ENCODE assay signal across 18 cellular contexts in the genomic region with DNA sequence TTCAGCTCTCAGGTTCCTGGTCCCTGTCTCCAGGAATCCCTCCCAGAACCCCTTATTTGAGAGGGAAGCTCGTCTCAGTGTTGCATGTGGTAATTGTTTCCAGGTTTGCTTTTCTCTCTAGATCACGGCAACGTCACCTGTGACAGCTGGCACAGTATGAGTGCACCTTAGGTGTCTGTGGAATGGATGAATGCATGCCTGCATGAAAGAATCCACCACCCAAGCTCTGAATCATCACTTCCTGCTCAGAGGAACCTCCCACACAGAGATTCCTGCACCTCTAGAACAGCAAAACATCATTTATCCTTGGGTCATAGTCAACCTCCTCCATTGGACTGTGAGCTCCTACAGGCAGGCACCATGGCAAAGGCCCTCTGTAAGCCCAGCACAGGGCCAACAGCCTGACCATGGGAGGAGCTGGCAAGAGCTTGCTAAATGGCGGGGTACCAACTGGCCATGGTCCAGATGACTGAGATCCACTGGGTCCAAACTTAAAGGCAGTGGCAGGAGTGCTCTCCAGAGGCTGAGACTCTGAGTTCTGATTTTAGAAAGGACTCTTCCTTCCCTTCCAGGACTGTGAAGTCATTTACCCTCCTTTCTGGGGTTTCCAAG.
DNase-seq lines count a peak whose midpoint lies in the region; ATAC-seq and TF ChIP-seq lines count a peak whose summit lies in the region.
"Had no signal": no experiment of that assay in that cellular context is flagged by ENCODE, and none has a peak within 500 bp of the region (broad histone marks: within the 10 kb centered on the region; RNA-seq: fewer than 3 reads in every experiment).

No MANE protein-coding gene starts in this region.

- no peaks in the 10 kb centered on the region for H4K20me1 ChIP-seq in smooth muscle cell (ENCODE audit: low read depth)

- DNase-seq in natural killer cell treated with Interleukin-12 subunit alpha and Interleukin-12 subunit beta and Interleukin-15 and Interleukin-18, amount 100 ng/mL, for 72 hours (ENCODE audit: low spot score) = peak; percentile 48
- DNase-seq in natural killer cell (no peak), heart left ventricle (peak in 1 of 5 donors; percentile 58), smooth muscle cell (lab: John Stamatoyannopoulos, UW; ENCODE audit: unreplicated experiment) (no peak), mucosa of descending colon (no peak)
- no peak for DNase-seq in activated T-helper 1 cell treated with anti-CD3 and anti-CD28 coated beads, Interleukin-12 subunit alpha, Interleukin-12 subunit beta, Interleukin-2, Interleukin-4 antibody, amounts not matched to agents 30 ng/mL and 10 ng/mL and 1 ng/mL, durations not matched to agents 14 hours and 24 hours and 36 hours (ENCODE audit: low spot score)
- DNase-seq in stimulated activated naive CD8-positive, alpha-beta T cell treated with anti-CD3 and anti-CD28 coated beads, Interleukin-15, Interleukin-2, amounts not matched to agents 100 U/mL and 50 U/mL, for 24 hours = no peak
- DNase-seq: HFFc6, Karpas-422, mesenchymal stem cell, NCI-H1092 treated with DMSO at 0.1 percent for 48 hours, NCI-H526 treated with DMSO at 0.1 percent for 48 hours, OCI-M1 had no signal

- no peaks in the 10 kb centered on the region for H3K79me2 ChIP-seq in smooth muscle cell (ENCODE audit: low read depth)

- H3K9ac ChIP-seq in smooth muscle cell (ENCODE audit: low read depth) = no peak overlapping the region

- H3K4me3 ChIP-seq in heart left ventricle (no peak overlapping the region), smooth muscle cell (no peak overlapping the region), mucosa of descending colon (no peak overlapping the region)
- H3K4me3 ChIP-seq: cardiac muscle cell, SJSA1, thoracic aorta had no signal

- no peaks in the 10 kb centered on the region for H3K36me3 Mint-ChIP-seq in natural killer cell treated with Interleukin-12 subunit alpha and Interleukin-12 subunit beta and Interleukin-15 and Interleukin-18, amount 100 ng/mL, for 72 hours
- H3K36me3 Mint-ChIP-seq in natural killer cell = no peaks in the 10 kb centered on the region
- H3K36me3 Mint-ChIP-seq in activated T-helper 1 cell treated with anti-CD3 and anti-CD28 coated beads, Interleukin-12 subunit alpha, Interleukin-12 subunit beta, Interleukin-2, Interleukin-4 antibody, amounts not matched to agents 30 ng/mL and 10 ng/mL and 1 ng/mL, durations not matched to agents 14 hours and 24 hours and 36 hours (ENCODE audit: low read depth) = no peaks in the 10 kb centered on the region

- no peak overlapping the region for H3K27ac Mint-ChIP-seq in natural killer cell treated with Interleukin-12 subunit alpha and Interleukin-12 subunit beta and Interleukin-15 and Interleukin-18, amount 100 ng/mL, for 72 hours
- no peak overlapping the region for H3K27ac Mint-ChIP-seq in natural killer cell
- peak overlapping the region; percentile 26 for H3K27ac Mint-ChIP-seq in activated T-helper 1 cell treated with anti-CD3 and anti-CD28 coated beads, Interleukin-12 subunit alpha, Interleukin-12 subunit beta, Interleukin-2, Interleukin-4 antibody, amounts not matched to agents 30 ng/mL and 10 ng/mL and 1 ng/mL, durations not matched to agents 14 hours and 24 hours and 36 hours
- H3K27ac Mint-ChIP-seq: HFFc6, nephron had no signal

- H2AFZ ChIP-seq in smooth muscle cell (ENCODE audit: low read depth) = no peak overlapping the region

- peak; percentile 8 to 33 for ATAC-seq in natural killer cell treated with Interleukin-12 subunit alpha and Interleukin-12 subunit beta and Interleukin-15 and Interleukin-18, amount 100 ng/mL, for 72 hours
- no peak for ATAC-seq in natural killer cell
- ATAC-seq in heart left ventricle = peak; percentile 10 to 59 (median 36)
- peak; percentile 69 for ATAC-seq in stimulated activated naive CD8-positive, alpha-beta T cell treated with anti-CD3 and anti-CD28 coated beads, Interleukin-15, Interleukin-2, amounts not matched to agents 100 U/mL and 50 U/mL, for 24 hours
- ATAC-seq in HG03439 (IDR thresholded peaks at IDR 0.05; ENCODE audit: unreplicated experiment) = no peak
- no peak for ATAC-seq in mucosa of descending colon

- WGBS in heart left ventricle, 4 donors = 89 to 95% (median 93%) methylated on average over 4 of the region's 4 CpGs
- 78% methylated on average over 4 of the region's 4 CpGs for WGBS in smooth muscle cell (ENCODE audit: low lambda C conversion rate)

- no peaks in the 10 kb centered on the region for H3K9me3 Mint-ChIP-seq in natural killer cell treated with Interleukin-12 subunit alpha and Interleukin-12 subunit beta and Interleukin-15 and Interleukin-18, amount 100 ng/mL, for 72 hours
- no peaks in the 10 kb centered on the region for H3K9me3 Mint-ChIP-seq in natural killer cell
- no peaks in the 10 kb centered on the region for H3K9me3 Mint-ChIP-seq in activated T-helper 1 cell treated with anti-CD3 and anti-CD28 coated beads, Interleukin-12 subunit alpha, Interleukin-12 subunit beta, Interleukin-2, Interleukin-4 antibody, amounts not matched to agents 30 ng/mL and 10 ng/mL and 1 ng/mL, durations not matched to agents 14 hours and 24 hours and 36 hours

- H3K27ac ChIP-seq in heart left ventricle (no peak overlapping the region), smooth muscle cell (ENCODE audit: low read depth) (no peak overlapping the region)
- H3K27ac ChIP-seq: cardiac muscle cell, SJSA1, thoracic aorta had no signal

- H3K27me3 Mint-ChIP-seq in natural killer cell treated with Interleukin-12 subunit alpha and Interleukin-12 subunit beta and Interleukin-15 and Interleukin-18, amount 100 ng/mL, for 72 hours = peaks cover 0 to 3% of the 10 kb centered on the region in 2 donors
- peaks cover 0 to 9% of the 10 kb centered on the region in 2 donors for H3K27me3 Mint-ChIP-seq in natural killer cell (ENCODE audit: low read depth in 2 of 2)
- H3K27me3 Mint-ChIP-seq in activated T-helper 1 cell treated with anti-CD3 and anti-CD28 coated beads, Interleukin-12 subunit alpha, Interleukin-12 subunit beta, Interleukin-2, Interleukin-4 antibody, amounts not matched to agents 30 ng/mL and 10 ng/mL and 1 ng/mL, durations not matched to agents 14 hours and 24 hours and 36 hours (ENCODE audit: insufficient read depth) = peaks cover 3% of the 10 kb centered on the region

- no peak for TF ChIP-seq POLR2A in heart left ventricle (IDR thresholded peaks at IDR 0.05)

- no peaks in the 10 kb centered on the region for H3K4me1 Mint-ChIP-seq in natural killer cell treated with Interleukin-12 subunit alpha and Interleukin-12 subunit beta and Interleukin-15 and Interleukin-18, amount 100 ng/mL, for 72 hours (ENCODE audit: low read depth in 2 of 2)
- H3K4me1 Mint-ChIP-seq in natural killer cell = no peaks in the 10 kb centered on the region
- H3K4me1 Mint-ChIP-seq in activated T-helper 1 cell treated with anti-CD3 and anti-CD28 coated beads, Interleukin-12 subunit alpha, Interleukin-12 subunit beta, Interleukin-2, Interleukin-4 antibody, amounts not matched to agents 30 ng/mL and 10 ng/mL and 1 ng/mL, durations not matched to agents 14 hours and 24 hours and 36 hours (ENCODE audit: low read depth) = peaks cover 21% of the 10 kb centered on the region

- H3K4me1 ChIP-seq in heart left ventricle = peaks cover 0 to 11% (median 0%) of the 10 kb centered on the region in 12 donors
- peaks cover 4% of the 10 kb centered on the region for H3K4me1 ChIP-seq in smooth muscle cell (ENCODE audit: low read depth)
- H3K4me1 ChIP-seq in mucosa of descending colon (ENCODE audit: low read depth) = no peaks in the 10 kb centered on the region
- H3K4me1 ChIP-seq: SJSA1 had no signal

- no peak overlapping the region for H3K4me3 Mint-ChIP-seq in natural killer cell treated with Interleukin-12 subunit alpha and Interleukin-12 subunit beta and Interleukin-15 and Interleukin-18, amount 100 ng/mL, for 72 hours
- no peak overlapping the region for H3K4me3 Mint-ChIP-seq in natural killer cell
- no peak overlapping the region for H3K4me3 Mint-ChIP-seq in activated T-helper 1 cell treated with anti-CD3 and anti-CD28 coated beads, Interleukin-12 subunit alpha, Interleukin-12 subunit beta, Interleukin-2, Interleukin-4 antibody, amounts not matched to agents 30 ng/mL and 10 ng/mL and 1 ng/mL, durations not matched to agents 14 hours and 24 hours and 36 hours
- H3K4me3 Mint-ChIP-seq: HFFc6, nephron had no signal

- peaks cover 0 to 7% (median 0%) of the 10 kb centered on the region in 12 donors for H3K9me3 ChIP-seq in heart left ventricle
- no peaks in the 10 kb centered on the region for H3K9me3 ChIP-seq in smooth muscle cell (replicated peaks; ENCODE audit: low read depth)
- no peaks in the 10 kb centered on the region for H3K9me3 ChIP-seq in mucosa of descending colon
- H3K9me3 ChIP-seq: SJSA1, thoracic aorta had no signal

- H3K36me3 ChIP-seq in heart left ventricle (peaks cover 0 to 19% (median 0%) of the 10 kb centered on the region in 9 donors), smooth muscle cell (ENCODE audit: low read depth) (no peaks in the 10 kb centered on the region), mucosa of descending colon (ENCODE audit: low read depth) (no peaks in the 10 kb centered on the region)
- H3K36me3 ChIP-seq: cardiac muscle cell, SJSA1, thoracic aorta had no signal

- no peaks in the 10 kb centered on the region for H3F3A ChIP-seq in smooth muscle cell (ENCODE audit: low read depth)

- intact Hi-C loops in natural killer cell (cut with micrococcal nuclease) (no loop called here), heart left ventricle (cut with DNase I) (loop anchor here in 3 of 10 donors (10.0 kb wide), 3 partner anchors 100 to 160 kb away; no protein-coding TSS in a partner anchor), mucosa of descending colon (cut with DNase I, micrococcal nuclease) (no loop called here)
- intact Hi-C loops in activated T-helper 1 cell treated with anti-CD3 and anti-CD28 coated beads, Interleukin-12 subunit alpha, Interleukin-12 subunit beta, Interleukin-2, Interleukin-4 antibody, amounts not matched to agents 30 ng/mL and 10 ng/mL and 1 ng/mL, durations not matched to agents 14 hours and 24 hours and 36 hours (cut with micrococcal nuclease) = loop anchor here (2.0 kb wide), 1 partner anchor 96 kb away; no protein-coding TSS in a partner anchor

- H3K4me2 ChIP-seq in smooth muscle cell = no peak overlapping the region

- no peaks in the 10 kb centered on the region for H3K27me3 ChIP-seq in heart left ventricle
- H3K27me3 ChIP-seq in smooth muscle cell (ENCODE audit: low read depth) = peaks cover 27% of the 10 kb centered on the region
- H3K27me3 ChIP-seq: cardiac muscle cell, SJSA1 had no signal

- TF ChIP-seq CTCF in natural killer cell (IDR thresholded peaks at IDR 0.05) (no peak), heart left ventricle (IDR thresholded peaks at IDR 0.05) (no peak), smooth muscle cell (IDR thresholded peaks at IDR 0.05; ENCODE audit: borderline replicate concordance, insufficient read depth, poor library complexity, severe bottlenecking) (no peak), mucosa of descending colon (IDR thresholded peaks at IDR 0.05) (no peak)

Comparison
In these comparisons a context has a peak if more than half of its experiments do, and no peak if none do; other contexts are left out.
1. ATAC-seq: peak in natural killer cell treated with Interleukin-12 subunit alpha and Interleukin-12 subunit beta and Interleukin-15 and Interleukin-18, amount 100 ng/mL, for 72 hours (2 of 2), heart left ventricle (4 of 4) and stimulated activated naive CD8-positive, alpha-beta T cell treated with anti-CD3 and anti-CD28 coated beads, Interleukin-15, Interleukin-2, amounts not matched to agents 100 U/mL and 50 U/mL, for 24 hours (single experiment); none in natural killer cell (0 of 3), HG03439 (single experiment) and mucosa of descending colon (single experiment).